8 cellular contexts compared by ENCODE assay signal in the genomic region with DNA sequence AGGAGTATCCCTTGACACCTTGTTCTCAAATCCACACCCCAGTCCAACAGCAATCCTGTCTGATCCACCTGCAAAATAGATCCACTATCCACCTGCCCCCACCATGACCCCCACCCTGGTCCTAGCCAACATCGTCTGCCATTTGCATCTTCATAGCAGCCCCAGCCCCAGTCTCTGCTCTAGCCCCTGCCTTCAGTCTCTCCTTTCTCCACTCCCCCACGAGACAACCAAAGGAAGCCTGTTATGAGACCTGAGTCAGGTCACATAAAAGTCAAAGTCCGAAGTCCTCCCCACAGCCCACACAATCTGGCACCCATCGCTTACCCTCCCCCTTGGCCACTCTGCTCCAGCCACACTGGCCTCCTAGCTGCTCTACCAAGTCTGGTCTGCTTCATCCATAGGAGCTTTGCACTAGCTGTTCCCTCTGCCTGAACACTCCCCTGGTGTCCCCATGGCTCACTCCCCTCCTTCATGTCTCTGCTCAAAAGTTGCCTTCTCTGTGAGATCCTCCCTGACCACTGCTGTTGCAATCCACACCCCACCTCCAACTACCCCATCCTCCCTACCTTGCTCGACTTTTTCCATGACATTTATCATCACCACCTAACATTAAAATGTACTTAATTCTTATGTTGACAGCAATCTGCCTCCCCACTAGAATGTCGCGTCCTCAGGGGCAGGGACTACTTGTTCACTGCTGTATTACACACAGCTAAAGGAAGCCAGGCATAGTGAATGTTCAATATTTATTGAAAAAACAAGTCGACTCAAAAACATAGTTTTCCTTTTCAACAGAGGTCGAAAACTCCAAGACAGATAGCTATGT. TPM values are rescaled to one million over a fixed set of nuclear protein-coding genes. Genes with fewer than 3 reads are reported as not detected.
DNase-seq lines count a peak whose midpoint lies in the region; ATAC-seq, FAIRE-seq and TF ChIP-seq lines count a peak whose summit lies in the region.

No MANE protein-coding gene starts in this region.

- CTCF ChIA-PET in PC-9 (lab: Charles Lee): interaction anchor here (0.6 to 1.4 kb wide), 3 partner anchors 9 to 443 kb away, joined by 3 to 8 read pairs (median 4); no protein-coding TSS in a partner anchor

- peaks cover 49% of the 10 kb centered on the region; the same call in 1 of the 2 replicates for H3F3A ChIP-seq in PC-9 (ENCODE audit: insufficient read depth, low read depth)

- ATAC-seq in HG03159 (IDR thresholded peaks at IDR 0.05; ENCODE audit: unreplicated experiment): no peak

- no peak overlapping the region for H2AFZ ChIP-seq in PC-9

- no peaks in the 10 kb centered on the region for H3K9me2 ChIP-seq in PC-9 (ENCODE audit: insufficient read depth)

- TF ChIP-seq CTCF in PC-9 (conservative IDR thresholded peaks at IDR 0.05): no peak

- BruUV-seq in PC-9 (replicated peaks; lab: Mats Ljungman, UMichigan): no TSS peak

- peak overlapping the region; percentile 98 for H3K9ac ChIP-seq in mucosa of rectum (ENCODE audit: low read depth in 1 of 2, low read length in 2 of 2)

- peaks cover 14% of the 10 kb centered on the region for H4K20me1 ChIP-seq in PC-9 (ENCODE audit: insufficient read depth)

- DNase-seq in GM12891 (ENCODE audit: insufficient read length, low spot score): no peak
- DNase-seq in PC-9: peak in 1 of 2 experiments; percentile 31
- peak; percentile 55 to 71 for DNase-seq in dermis microvascular lymphatic vessel endothelial cell (ENCODE audit: low read depth in 2 of 2)
- DNase-seq in KBM-7: no peak
- no peak for DNase-seq in superior temporal gyrus (ENCODE audit: extremely low spot score)
- DNase-seq in NCI-H146 (lab: John Stamatoyannopoulos, UW): no peak

- H3K4me1 ChIP-seq in PC-9 (replicated peaks; ENCODE audit: insufficient read depth) (peaks cover 31% of the 10 kb centered on the region), mucosa of rectum (ENCODE audit: control insufficient read depth in 2 of 2, insufficient read depth in 2 of 2, low read length in 2 of 2) (peaks cover 28 to 31% of the 10 kb centered on the region in 2 donors)

- H3K4me3 ChIP-seq in PC-9: peak overlapping the region; percentile 45; the same call in 1 of the 2 replicates
- H3K4me3 ChIP-seq in mucosa of rectum (ENCODE audit: low read length in 2 of 2): peak overlapping the region; percentile 73 to 83

- no peak for FAIRE-seq in GM12891 (lab: Jason Lieb, UNC)

- peaks cover 27% of the 10 kb centered on the region for H3K79me2 ChIP-seq in PC-9 (ENCODE audit: low read depth)

- H3K27ac ChIP-seq in PC-9: peak overlapping the region; percentile 93; the same call in 1 of the 2 replicates
- peak overlapping the region; percentile 97 to 100 for H3K27ac ChIP-seq in mucosa of rectum (ENCODE audit: low read depth in 2 of 2, low read length in 2 of 2)

- in situ Hi-C loops in KBM-7 (cut with MboI; ENCODE audit: low pct_unique_long_range_greater_than_20kb, low sequenced_read_pairs): no loop called here

- intact Hi-C loops in PC-9 (cut with micrococcal nuclease; ENCODE audit: unreplicated experiment): loop anchor here (2.0 to 5.0 kb wide), 4 partner anchors 198 to 449 kb away; partner anchors contain the start of gene FBXO27

- H3K9me3 ChIP-seq in PC-9 (ENCODE audit: insufficient read depth, low read depth): no peaks in the 10 kb centered on the region
- no peaks in the 10 kb centered on the region for H3K9me3 ChIP-seq in mucosa of rectum (ENCODE audit: control insufficient read depth in 2 of 2, low read length in 2 of 2)

- POLR2A ChIA-PET in PC-9 (lab: Charles Lee; ENCODE audit: unreplicated experiment): interaction anchor here (0.7 to 1.3 kb wide), 4 partner anchors 10 to 481 kb away, joined by 3 to 9 read pairs (median 5); partner anchors contain the start of genes MED29, MRPS12, PAF1 and SARS2

- peaks cover 11% of the 10 kb centered on the region; the same call in 1 of the 2 replicates for H3K36me3 ChIP-seq in PC-9 (ENCODE audit: low read depth)
- H3K36me3 ChIP-seq in mucosa of rectum (ENCODE audit: control insufficient read depth in 2 of 2, insufficient read depth in 2 of 2, low read length in 2 of 2): peaks cover 12 to 18% of the 10 kb centered on the region in 2 donors

- TF ChIP-seq POLR2A in GM12891 (IDR thresholded peaks at IDR 0.05; ENCODE audit: low read depth, low read length): peak; percentile 48

- H3K4me2 ChIP-seq in PC-9: peak overlapping the region; percentile 99

- H3K27me3 ChIP-seq in PC-9 (ENCODE audit: insufficient read depth, low read depth) (no peaks in the 10 kb centered on the region), mucosa of rectum (ENCODE audit: control insufficient read depth in 2 of 2, insufficient read depth in 2 of 2, low read length in 2 of 2) (peaks cover 2 to 7% of the 10 kb centered on the region in 2 donors)

TF ChIP-seq in GM12891, 5 proteins besides CTCF, POLR2A, EP300 and RAD21:
- TF ChIP-seq PAX5 (IDR thresholded peaks at IDR 0.05; ENCODE audit: insufficient read depth, low read length, severe bottlenecking) (no peak), TAF1 (IDR thresholded peaks at IDR 0.05; ENCODE audit: low read depth, low read length) (no peak), POLR2AphosphoS5 (IDR thresholded peaks at IDR 0.05; ENCODE audit: low read depth, low read length) (0 out of 2 replicates have a peak, but pooled peaks have one; percentile 37), SPI1 (IDR thresholded peaks at IDR 0.05; ENCODE audit: low read depth, low read length) (no peak), POU2F2 (IDR thresholded peaks at IDR 0.05; ENCODE audit: low read depth, low read length) (no peak)

RNA-seq across cellular contexts. Expression of gene PLEKHG2, which starts 1.2 kb away (rescaled TPM):
- 35.3 TPM for polyA plus RNA-seq in GM12891 (2012; ENCODE audit: low read depth, missing spikeins)
- total RNA-seq in PC-9 (2021) (26.1 and 32.1 TPM in 2 replicates), dermis microvascular lymphatic vessel endothelial cell (10.5 and 16.9 TPM in 2 replicates)

RNA-seq across cellular contexts. Expression of gene ZFP36, which starts 4.6 kb away (rescaled TPM):
- polyA plus RNA-seq in GM12891 (2012; ENCODE audit: low read depth, missing spikeins): 24.7 TPM
- total RNA-seq in PC-9 (2021) (31.0 and 36.3 TPM in 2 replicates), dermis microvascular lymphatic vessel endothelial cell (0.64 and 1.8 TPM in 2 replicates)

RNA-seq across cellular contexts. Expression of gene MED29, which starts 20.0 kb away (rescaled TPM):
- 13.1 TPM for polyA plus RNA-seq in GM12891 (2012; ENCODE audit: low read depth, missing spikeins)
- total RNA-seq in PC-9 (2021): 18.6 and 30.9 TPM in 2 replicates
- total RNA-seq in dermis microvascular lymphatic vessel endothelial cell: 11.6 and 17.3 TPM in 2 replicates

RNA-seq across cellular contexts. Expression of gene PAF1, which starts 20.3 kb away (rescaled TPM):
- polyA plus RNA-seq in GM12891 (2012; ENCODE audit: low read depth, missing spikeins): 30.3 TPM
- total RNA-seq in PC-9 (2021) (54.3 and 61.1 TPM in 2 replicates), dermis microvascular lymphatic vessel endothelial cell (23.4 and 24.9 TPM in 2 replicates)

RNA-seq across cellular contexts. Expression of gene RPS16, which starts 24.5 kb away (rescaled TPM):
- 5,893 TPM for polyA plus RNA-seq in GM12891 (2012; ENCODE audit: low read depth, missing spikeins)
- total RNA-seq in PC-9 (2021) (2,510 and 2,860 TPM in 2 replicates), dermis microvascular lymphatic vessel endothelial cell (117 and 133 TPM in 2 replicates)

Comparison
In these comparisons a context has a peak if more than half of its experiments do, and no peak if none do; other contexts are left out.
1. DNase-seq: peak in dermis microvascular lymphatic vessel endothelial cell (2 of 2); none in GM12891 (single experiment), KBM-7 (single experiment), superior temporal gyrus (single experiment) and NCI-H146 (single experiment).
2. RNA of gene ZFP36, which starts 4.6 kb away (total RNA-seq): 31.0 to 36.3 TPM in PC-9; 0.64 to 1.8 TPM in dermis microvascular lymphatic vessel endothelial cell; every median in the first group is over 10 times any median in the second.